In genomic region chr10:89521368-89521767, GRCh38 we compare ENCODE assay signal across 15 cellular contexts. TPM values are rescaled to one million over a fixed set of nuclear protein-coding genes. Genes with fewer than 3 reads are reported as not detected.
DNase-seq lines count a peak whose midpoint lies in the region; ATAC-seq and TF ChIP-seq lines count a peak whose summit lies in the region.
"Had no signal": no experiment of that assay in that cellular context is flagged by ENCODE, and none has a peak within 500 bp of the region (broad histone marks: within the 10 kb centered on the region; RNA-seq: fewer than 3 reads in every experiment).

No MANE protein-coding gene starts in this region.

- peaks cover 4 to 79% (median 26%) of the 10 kb centered on the region in 9 donors for H3K4me1 ChIP-seq in heart right ventricle
- peaks cover 3% of the 10 kb centered on the region for H3K4me1 ChIP-seq in mucosa of descending colon (ENCODE audit: low read depth)
- H3K4me1 ChIP-seq in vagina: peaks cover 25% of the 10 kb centered on the region

- peak in 7 of 8 donors; percentile 16 to 70 (median 61) for ATAC-seq in heart right ventricle
- ATAC-seq in mucosa of descending colon: peak; percentile 15
- no peak for ATAC-seq in GM18505 (IDR thresholded peaks at IDR 0.05; ENCODE audit: unreplicated experiment)

- DNase-seq in heart right ventricle (peak in 1 of 2 donors; percentile 60), cardiac septum (ENCODE audit: low spot score) (no peak), fibroblast of mammary gland (ENCODE audit: low read depth) (peak; percentile 74), mucosa of descending colon (no peak), vagina (ENCODE audit: extremely low spot score in 2 of 2) (no peak), midbrain (lab: John Stamatoyannopoulos, UW) (no peak), H7 (no peak)
- DNase-seq: COR-L47, NCI-H1092, NCI-H1694, NCI-H748 treated with DMSO at 0.1 percent for 48 hours, PC-9 had no signal

- H3K27ac ChIP-seq in heart right ventricle (peak overlapping the region in 9 of 10 donors; percentile 32 to 92 (median 76)), vagina (peak overlapping the region; percentile 48)
- H3K27ac ChIP-seq: C4-2B, KMS-11 had no signal

- H3K27me3 ChIP-seq in heart right ventricle (no peaks in the 10 kb centered on the region), vagina (no peaks in the 10 kb centered on the region), H7 (ENCODE audit: control insufficient read depth, insufficient read depth, low read length) (no peaks in the 10 kb centered on the region)

- intact Hi-C loops in heart right ventricle (cut with DNase I): no loop called here
- intact Hi-C loops in cardiac septum (cut with DNase I): no loop called here
- intact Hi-C loops in mucosa of descending colon (cut with DNase I, micrococcal nuclease): no loop called here
- intact Hi-C loops in vagina (cut with DNase I): no loop called here

- TF ChIP-seq POLR2A in vagina (IDR thresholded peaks at IDR 0.05) (no peak), GM18505 (IDR thresholded peaks at IDR 0.05; ENCODE audit: borderline replicate concordance, extremely low read depth, insufficient read depth, insufficient read length) (no peak)

- H3K9me3 ChIP-seq in heart right ventricle (no peaks in the 10 kb centered on the region), mucosa of descending colon (no peaks in the 10 kb centered on the region), vagina (no peaks in the 10 kb centered on the region)

- no peak for TF ChIP-seq CTCF in heart right ventricle (IDR thresholded peaks at IDR 0.05)
- TF ChIP-seq CTCF in fibroblast of mammary gland (conservative IDR thresholded peaks at IDR 0.05; ENCODE audit: control insufficient read depth, insufficient read depth, low read depth, low read length): no peak
- no peak for TF ChIP-seq CTCF in mucosa of descending colon (IDR thresholded peaks at IDR 0.05)
- TF ChIP-seq CTCF in vagina (IDR thresholded peaks at IDR 0.05): no peak

- H3K36me3 ChIP-seq in heart right ventricle: no peaks in the 10 kb centered on the region
- H3K36me3 ChIP-seq in mucosa of descending colon (ENCODE audit: low read depth): no peaks in the 10 kb centered on the region
- H3K36me3 ChIP-seq in vagina: no peaks in the 10 kb centered on the region
- no peaks in the 10 kb centered on the region for H3K36me3 ChIP-seq in H7 (replicated peaks; ENCODE audit: control insufficient read depth, insufficient read depth, low read length)

- 48 to 53% methylated on average over 2 of the region's 2 CpGs for WGBS in heart right ventricle, 2 donors

- H3K4me3 ChIP-seq in heart right ventricle (no peak overlapping the region), fibroblast of mammary gland (ENCODE audit: control insufficient read depth, low read depth, low read length) (no peak overlapping the region), mucosa of descending colon (no peak overlapping the region), vagina (no peak overlapping the region), H7 (ENCODE audit: insufficient read depth, low read depth, low read length) (no peak overlapping the region)
- H3K4me3 ChIP-seq: PC-9 had no signal

RNA-seq across cellular contexts. Expression of gene SLC16A12, which starts 14.0 kb away (rescaled TPM):
- total RNA-seq in heart right ventricle: 1 to 10 TPM; 1.8 to 3.6 (median 2.8) TPM
- 1 to 10 TPM; 1.9 to 2.3 TPM for polyA plus RNA-seq in heart right ventricle
- 3.1 TPM for total RNA-seq in cardiac septum
- under 1 TPM; 0.12 to 0.47 (median 0.23) TPM for total RNA-seq in mucosa of descending colon
- total RNA-seq in vagina: 3.7 TPM
- total RNA-seq in H7 (2014; rRNA removed; shearing (Covaris generic)): 4.1 and 5.4 TPM in 2 replicates
